1 cellular context compared by ENCODE assay signal in genomic region chr21:26388731-26389231, GRCh38.
TF ChIP-seq lines count a peak whose summit lies in the region.

No MANE protein-coding gene starts in this region.

TF ChIP-seq in SK-N-SH treated with all-trans-retinoic acid at 6 μM for 48 hours, 23 proteins besides CTCF, POLR2A, EP300 and RAD21 (continued from another document):
- TF ChIP-seq TSHZ2 (CRISPR knock-in tag; IDR thresholded peaks at IDR 0.05), result no peak
- no peak for TF ChIP-seq TOX (CRISPR knock-in tag; IDR thresholded peaks at IDR 0.05; ENCODE audit: borderline replicate concordance)
- TF ChIP-seq SNAI2 (CRISPR knock-in tag; IDR thresholded peaks at IDR 0.05), result no peak
- no peak for TF ChIP-seq ARNTL (CRISPR knock-in tag; IDR thresholded peaks at IDR 0.05; ENCODE audit: borderline replicate concordance, low read depth)
- no peak for TF ChIP-seq RARB (CRISPR knock-in tag; IDR thresholded peaks at IDR 0.05)
- TF ChIP-seq ZFP3 (CRISPR knock-in tag; IDR thresholded peaks at IDR 0.05), result no peak
- no peak for TF ChIP-seq TCF4 (CRISPR knock-in tag; IDR thresholded peaks at IDR 0.05; ENCODE audit: borderline replicate concordance)
- TF ChIP-seq PPARA (CRISPR knock-in tag; IDR thresholded peaks at IDR 0.05; ENCODE audit: borderline replicate concordance), result no peak
- TF ChIP-seq ZNF8 (CRISPR knock-in tag; IDR thresholded peaks at IDR 0.05), result no peak
